Comparison of ENCODE assay signal across 9 cellular contexts in genomic region chr17:82096709-82097186, GRCh38. TPM values are rescaled to one million over a fixed set of nuclear protein-coding genes. Genes with fewer than 3 reads are reported as not detected.
DNase-seq lines count a peak whose midpoint lies in the region; ATAC-seq, FAIRE-seq and TF ChIP-seq lines count a peak whose summit lies in the region.
"Had no signal": no experiment of that assay in that cellular context is flagged by ENCODE, and none has a peak within 500 bp of the region (broad histone marks: within the 10 kb centered on the region; RNA-seq: fewer than 3 reads in every experiment).

No MANE protein-coding gene starts in this region.

- peaks cover 24% of the 10 kb centered on the region for H3K4me1 Mint-ChIP-seq in activated CD4-positive, alpha-beta memory T cell treated with anti-CD3 and anti-CD28 coated beads, Interleukin-2, amount 10 ng/mL, durations not matched to agents 7 days and 5 days

- peak overlapping the region; percentile 74 for H3K4me3 Mint-ChIP-seq in activated CD4-positive, alpha-beta memory T cell treated with anti-CD3 and anti-CD28 coated beads, Interleukin-2, amount 10 ng/mL, durations not matched to agents 7 days and 5 days

- H4K20me1 ChIP-seq in HCT116 (ENCODE audit: insufficient read depth) (peaks cover 9% of the 10 kb centered on the region; the same call in 1 of the 2 replicates), hepatocyte (ENCODE audit: insufficient read depth, poor library complexity, severe bottlenecking) (peaks cover 57% of the 10 kb centered on the region)

- POLR2A ChIA-PET in HCT116 (lab: Charles Lee), result interaction anchor here (0.5 to 1.3 kb wide), 2 partner anchors 10 to 22 kb away, joined by 4 read pairs; no protein-coding TSS in a partner anchor
- POLR2A ChIA-PET in activated CD4-positive, alpha-beta memory T cell treated with anti-CD3 and anti-CD28 coated beads, Interleukin-2, amount 10 ng/mL, durations not matched to agents 7 days and 5 days (lab: Charles Lee), result interaction anchor here (0.9 to 2.9 kb wide), 6 partner anchors 9 to 74 kb away, joined by 3 to 15 read pairs (median 6); partner anchors contain the start of genes CENPX, DCXR and LRRC45

- H3K27me3 ChIP-seq in HCT116 (ENCODE audit: insufficient read depth, low read length), result no peaks in the 10 kb centered on the region
- no peaks in the 10 kb centered on the region for H3K27me3 ChIP-seq in hepatocyte
- H3K27me3 ChIP-seq in small intestine (ENCODE audit: control insufficient read depth in 2 of 2, insufficient read depth in 2 of 2, low read length in 2 of 2), result no peaks in the 10 kb centered on the region

- intact Hi-C loops in HCT116 (cut with micrococcal nuclease), result no loop called here

- no peak for DNase-seq in HCT116 (ENCODE audit: low read depth, low spot score)
- DNase-seq in activated CD4-positive, alpha-beta memory T cell treated with anti-CD3 and anti-CD28 coated beads, Interleukin-2, amount 10 ng/mL, durations not matched to agents 7 days and 5 days, result no peak
- DNase-seq in hepatocyte (ENCODE audit: low spot score), result no peak
- DNase-seq in small intestine, result no peak
- DNase-seq in dedifferentiated amniotic fluid mesenchymal stem cell (ENCODE audit: extremely low spot score), result no peak
- DNase-seq in NCI-H1694 treated with DMSO at 0.1 percent for 48 hours (lab: John Stamatoyannopoulos, UW), result no peak
- DNase-seq: activated naive CD4-positive, alpha-beta T cell had no signal

- TF ChIP-seq CTCF in HCT116 (IDR thresholded peaks at IDR 0.05 in 2 of 3, conservative IDR thresholded peaks at IDR 0.05 in 1 of 3; ENCODE audit: borderline replicate concordance in 1 of 3, insufficient read depth in 1 of 3, low read depth in 2 of 3, low read length in 2 of 3) (no peak), hepatocyte (IDR thresholded peaks at IDR 0.05; ENCODE audit: poor library complexity) (no peak)

- H3K36me3 Mint-ChIP-seq in activated CD4-positive, alpha-beta memory T cell treated with anti-CD3 and anti-CD28 coated beads, Interleukin-2, amount 10 ng/mL, durations not matched to agents 7 days and 5 days (ENCODE audit: low read depth), result peaks cover 13% of the 10 kb centered on the region

- H3K27me3 Mint-ChIP-seq in activated CD4-positive, alpha-beta memory T cell treated with anti-CD3 and anti-CD28 coated beads, Interleukin-2, amount 10 ng/mL, durations not matched to agents 7 days and 5 days, result no peaks in the 10 kb centered on the region

- TF ChIP-seq RAD21 in HCT116 (IDR thresholded peaks at IDR 0.05; ENCODE audit: low read depth), result no peak

- H3K9me2 ChIP-seq in HCT116 (ENCODE audit: insufficient read depth) (no peaks in the 10 kb centered on the region), hepatocyte (replicated peaks; ENCODE audit: insufficient read depth) (no peaks in the 10 kb centered on the region)

- TF ChIP-seq POLR2A in HCT116 (IDR thresholded peaks at IDR 0.05; ENCODE audit: borderline replicate concordance, extremely low read depth, insufficient read depth, insufficient read length), result no peak

- no peaks in the 10 kb centered on the region for H3K9me3 Mint-ChIP-seq in activated CD4-positive, alpha-beta memory T cell treated with anti-CD3 and anti-CD28 coated beads, Interleukin-2, amount 10 ng/mL, durations not matched to agents 7 days and 5 days

- CTCF ChIA-PET in HCT116 (lab: Charles Lee), result no interaction called here
- CTCF ChIA-PET in activated CD4-positive, alpha-beta memory T cell treated with anti-CD3 and anti-CD28 coated beads, Interleukin-2, amount 10 ng/mL, durations not matched to agents 7 days and 5 days (lab: Charles Lee), result no interaction called here

- no peak for FAIRE-seq in small intestine (lab: Jason Lieb, UNC)

- H3K4me3 ChIP-seq in HCT116 (replicated peaks in 1 of 2; ENCODE audit: low read depth in 1 of 2, low read length in 2 of 2) (peak overlapping the region; percentile 82 to 93), hepatocyte (peak overlapping the region; percentile 95), small intestine (ENCODE audit: low read depth in 1 of 2, low read length in 2 of 2) (peak overlapping the region; percentile 62 to 73)

- peak overlapping the region; percentile 99 for H3K27ac ChIP-seq in HCT116 (ENCODE audit: low read depth, low read length)
- peak overlapping the region; percentile 100 for H3K27ac ChIP-seq in hepatocyte
- H3K27ac ChIP-seq in small intestine (ENCODE audit: low read depth in 1 of 2, low read length in 1 of 2), result peak overlapping the region in 1 of 2 donors; percentile 46

- H3K36me3 ChIP-seq in HCT116 (ENCODE audit: control insufficient read depth in 1 of 2, insufficient read depth in 2 of 2, low read length in 2 of 2), result peaks cover 40 to 62% of the 10 kb centered on the region in 2 experiments
- H3K36me3 ChIP-seq in hepatocyte (replicated peaks; ENCODE audit: insufficient read depth, low read depth), result no peaks in the 10 kb centered on the region
- H3K36me3 ChIP-seq in small intestine (ENCODE audit: control insufficient read depth in 2 of 2, insufficient read depth in 2 of 2, low read length in 2 of 2), result peaks cover 9 to 13% of the 10 kb centered on the region in 2 donors

- peaks cover 70% of the 10 kb centered on the region for H3K79me2 ChIP-seq in HCT116 (ENCODE audit: insufficient read depth, low read length)
- peaks cover 70% of the 10 kb centered on the region for H3K79me2 ChIP-seq in hepatocyte

- peak overlapping the region; percentile 96 for H3K9ac ChIP-seq in HCT116 (ENCODE audit: low read length)

- H3K27ac Mint-ChIP-seq in activated CD4-positive, alpha-beta memory T cell treated with anti-CD3 and anti-CD28 coated beads, Interleukin-2, amount 10 ng/mL, durations not matched to agents 7 days and 5 days, result peak overlapping the region; percentile 66

- no peak overlapping the region for H2AFZ ChIP-seq in HCT116 (ENCODE audit: low read depth, low read length, poor library complexity, severe bottlenecking)
- no peak overlapping the region for H2AFZ ChIP-seq in hepatocyte

- WGBS in hepatocyte (ENCODE audit: low lambda C conversion rate, missing lambda C conversion rate), result 45% methylated on average over 8 of the region's 8 CpGs
- 56 to 69% (median 58%) methylated on average over 7 to 8 of the region's 8 CpGs for WGBS in small intestine, 3 donors

- RAD21 ChIA-PET in HCT116 (lab: Charles Lee; ENCODE audit: low non-redundant PET in 1 of 2, low total read pairs in 2 of 2, uncharacterized antibody in 2 of 2, unreplicated experiment in 2 of 2), result no interaction called here

- H3K4me2 ChIP-seq in HCT116 (ENCODE audit: low read length), result peak overlapping the region; percentile 94
- peak overlapping the region; percentile 98 for H3K4me2 ChIP-seq in hepatocyte

- ATAC-seq in HCT116 (no peak), GM18498 (IDR thresholded peaks at IDR 0.05; ENCODE audit: unreplicated experiment) (no peak), HG03442 (IDR thresholded peaks at IDR 0.05; ENCODE audit: unreplicated experiment) (no peak)

- H3K9me3 ChIP-seq in HCT116 (ENCODE audit: control insufficient read depth in 1 of 2, insufficient read depth in 1 of 2, low read depth in 1 of 2, low read length in 2 of 2) (no peaks in the 10 kb centered on the region), hepatocyte (ENCODE audit: low read depth) (no peaks in the 10 kb centered on the region), small intestine (ENCODE audit: control insufficient read depth, low read depth) (no peaks in the 10 kb centered on the region)

- peaks cover 16 to 45% of the 10 kb centered on the region in 2 experiments for H3K4me1 ChIP-seq in HCT116 (ENCODE audit: control insufficient read depth in 1 of 2, insufficient read depth in 2 of 2, low read length in 2 of 2)
- H3K4me1 ChIP-seq in hepatocyte (ENCODE audit: insufficient read depth), result peaks cover 43% of the 10 kb centered on the region
- H3K4me1 ChIP-seq in small intestine (ENCODE audit: control insufficient read depth in 2 of 2, insufficient read depth in 1 of 2, low read depth in 1 of 2, low read length in 1 of 2), result peaks cover 2 to 6% of the 10 kb centered on the region in 2 donors

- TSS peak; percentile 45 for BruUV-seq in HCT116 (replicated peaks; lab: Mats Ljungman, UMichigan)

TF ChIP-seq in HCT116, 20 proteins besides CTCF, POLR2A, EP300 and RAD21 (continues in another document):
- TF ChIP-seq FOSL1 (IDR thresholded peaks at IDR 0.05; ENCODE audit: low read depth), result no peak
- no peak for TF ChIP-seq EGR1 (IDR thresholded peaks at IDR 0.05; ENCODE audit: low read depth)
- no peak for TF ChIP-seq JUND (IDR thresholded peaks at IDR 0.05)
- no peak for TF ChIP-seq CEBPB (IDR thresholded peaks at IDR 0.05; ENCODE audit: low read depth)

RNA-seq across cellular contexts. Expression of gene FASN, which starts 1.3 kb away (rescaled TPM):
- 754 TPM for total RNA-seq in HCT116 (2021; ENCODE audit: unreplicated experiment)
- polyA plus RNA-seq in HCT116 (2012), result 391 and 513 TPM in 2 replicates
- total RNA-seq in activated CD4-positive, alpha-beta memory T cell treated with anti-CD3 and anti-CD28 coated beads, Interleukin-2, amount 10 ng/mL, durations not matched to agents 7 days and 5 days, result 100 to 1,000 TPM; 181 to 191 TPM
- total RNA-seq in hepatocyte, result 67.2 and 118 TPM in 2 replicates
- 71.5 and 77.6 TPM in 2 replicates for polyA plus RNA-seq in hepatocyte
- polyA plus RNA-seq in small intestine, result 100 to 1,000 TPM in 1 of 3 donors, 10 to 100 TPM in 2; 13.2 to 103 (median 13.5) TPM

RNA-seq across cellular contexts. Expression of gene DUS1L, which starts 31.1 kb away (rescaled TPM):
- total RNA-seq in HCT116 (2021; ENCODE audit: unreplicated experiment) (176 TPM), hepatocyte (71.5 and 71.9 TPM in 2 replicates)
- polyA plus RNA-seq in HCT116 (2012), result 120 and 129 TPM in 2 replicates
- 10 to 100 TPM; 98.8 to 99.3 TPM for total RNA-seq in activated CD4-positive, alpha-beta memory T cell treated with anti-CD3 and anti-CD28 coated beads, Interleukin-2, amount 10 ng/mL, durations not matched to agents 7 days and 5 days
- polyA plus RNA-seq in hepatocyte (160 and 202 TPM in 2 replicates), small intestine (100 to 1,000 TPM; 115 to 170 (median 140) TPM)

RNA-seq across cellular contexts. Expression of gene GPS1, which starts 45.0 kb away (rescaled TPM):
- total RNA-seq in HCT116 (2021; ENCODE audit: unreplicated experiment), result 205 TPM
- polyA plus RNA-seq in HCT116 (2012), result 154 and 156 TPM in 2 replicates
- total RNA-seq in activated CD4-positive, alpha-beta memory T cell treated with anti-CD3 and anti-CD28 coated beads, Interleukin-2, amount 10 ng/mL, durations not matched to agents 7 days and 5 days, result 10 to 100 TPM; 69.0 to 75.6 TPM
- total RNA-seq in hepatocyte, result 101 and 124 TPM in 2 replicates
- polyA plus RNA-seq in hepatocyte, result 160 and 167 TPM in 2 replicates
- 100 to 1,000 TPM in 2 of 3 donors, 10 to 100 TPM in 1; 80.4 to 161 (median 156) TPM for polyA plus RNA-seq in small intestine

RNA-seq across cellular contexts. Expression of gene RFNG, which starts 45.1 kb away (rescaled TPM):
- total RNA-seq in HCT116 (2021; ENCODE audit: unreplicated experiment) (52.0 TPM), hepatocyte (39.6 and 43.2 TPM in 2 replicates)
- 53.5 and 62.2 TPM in 2 replicates for polyA plus RNA-seq in HCT116 (2012)
- 10 to 100 TPM; 26.3 to 28.4 TPM for total RNA-seq in activated CD4-positive, alpha-beta memory T cell treated with anti-CD3 and anti-CD28 coated beads, Interleukin-2, amount 10 ng/mL, durations not matched to agents 7 days and 5 days
- polyA plus RNA-seq in hepatocyte (109 and 118 TPM in 2 replicates), small intestine (10 to 100 TPM; 35.4 to 43.8 (median 40.0) TPM)

RNA-seq across cellular contexts. Expression of gene DCXR, which starts 59.3 kb away (rescaled TPM):
- total RNA-seq in HCT116 (2021; ENCODE audit: unreplicated experiment) (306 TPM), hepatocyte (118 and 125 TPM in 2 replicates)
- polyA plus RNA-seq in HCT116 (2012), result 324 and 351 TPM in 2 replicates
- 10 to 100 TPM; 93.9 to 95.2 TPM for total RNA-seq in activated CD4-positive, alpha-beta memory T cell treated with anti-CD3 and anti-CD28 coated beads, Interleukin-2, amount 10 ng/mL, durations not matched to agents 7 days and 5 days
- polyA plus RNA-seq in hepatocyte (185 and 207 TPM in 2 replicates), small intestine (100 to 1,000 TPM; 103 to 147 (median 121) TPM)
